ENCODE assay signal across 11 cellular contexts in genomic region chr6:149854532-149854931, GRCh38. TPM values are rescaled to one million over a fixed set of nuclear protein-coding genes. Genes with fewer than 3 reads are reported as not detected.
DNase-seq lines count a peak whose midpoint lies in the region; ATAC-seq, FAIRE-seq and TF ChIP-seq lines count a peak whose summit lies in the region.
"Had no signal": no experiment of that assay in that cellular context is flagged by ENCODE, and none has a peak within 500 bp of the region (broad histone marks: within the 10 kb centered on the region; RNA-seq: fewer than 3 reads in every experiment).

No MANE protein-coding gene starts in this region.

- CTCF ChIA-PET in HEK293 (lab: Yijun Ruan, JAX) (interaction anchor here (0.6 to 2.3 kb wide), 5 partner anchors 14 to 523 kb away, joined by 3 to 9 read pairs (median 4); no protein-coding TSS in a partner anchor), Panc1 (lab: Charles Lee) (no interaction called here), endothelial cell of umbilical vein (lab: Charles Lee) (interaction anchor here (1.4 to 1.6 kb wide), 2 partner anchors 9 to 14 kb away, joined by 3 to 9 read pairs; partner anchors contain the start of gene LRP11)

- peaks cover 38% of the 10 kb centered on the region for H3K4me1 ChIP-seq in HEK293 (ENCODE audit: control insufficient read depth, insufficient read depth, low read length)
- peaks cover 74% of the 10 kb centered on the region for H3K4me1 ChIP-seq in Panc1 (ENCODE audit: control insufficient read depth, insufficient read depth, low read length)
- H3K4me1 ChIP-seq in endothelial cell of umbilical vein (ENCODE audit: control insufficient read depth, extremely low read depth, insufficient read depth, low read length): peaks cover 72% of the 10 kb centered on the region
- peaks cover 66% of the 10 kb centered on the region for H3K4me1 ChIP-seq in skeletal muscle satellite cell (ENCODE audit: control insufficient read depth, insufficient read depth, low read length)

- no peaks in the 10 kb centered on the region for H4K20me1 ChIP-seq in endothelial cell of umbilical vein (replicated peaks; ENCODE audit: control insufficient read depth, extremely low read depth, insufficient read depth, low read length)

- no peak overlapping the region for H3K4me3 ChIP-seq in HEK293 (ENCODE audit: low read depth, low read length)
- H3K4me3 ChIP-seq in Panc1 (ENCODE audit: low read depth in 2 of 2, low read length in 2 of 2): peak overlapping the region; percentile 12 to 49; a peak in 3 of 4 replicates
- no peak overlapping the region for H3K4me3 ChIP-seq in endothelial cell of umbilical vein (replicated peaks in 1 of 3; ENCODE audit: insufficient read depth in 1 of 3, low read depth in 1 of 3, low read length in 3 of 3)
- peak overlapping the region; percentile 52 for H3K4me3 ChIP-seq in skeletal muscle satellite cell (ENCODE audit: low read length)

- H3K9ac ChIP-seq in endothelial cell of umbilical vein (replicated peaks; ENCODE audit: extremely low read depth, insufficient read depth, low read length) (peak overlapping the region; percentile 92), skeletal muscle satellite cell (ENCODE audit: low read depth, low read length) (peak overlapping the region; percentile 76)

- FAIRE-seq in endothelial cell of umbilical vein (lab: Jason Lieb, UNC): no peak

- in situ Hi-C loops in Panc1 (cut with HindIII; ENCODE audit: low pct_unique_long_range_greater_than_20kb, low sequenced_read_pairs): no loop called here

- dilution Hi-C loops in endothelial cell of umbilical vein (cut with MboI; ENCODE audit: extremely low pct_ligation_motif_present, low sequenced_read_pairs): no loop called here

- H3K27ac ChIP-seq in HEK293 (ENCODE audit: extremely low read depth, low read depth, low read length): no peak overlapping the region
- H3K27ac ChIP-seq in Panc1 (ENCODE audit: low read length): peak overlapping the region; percentile 91
- H3K27ac ChIP-seq in endothelial cell of umbilical vein (ENCODE audit: insufficient read depth, low read depth, low read length): peak overlapping the region; percentile 95

- H3K9me1 ChIP-seq in endothelial cell of umbilical vein (replicated peaks; ENCODE audit: control insufficient read depth, extremely low read depth, insufficient read depth, low read length): no peaks in the 10 kb centered on the region

- H3K36me3 ChIP-seq in HEK293 (ENCODE audit: control insufficient read depth in 2 of 2, insufficient read depth in 1 of 2, low read length in 2 of 2) (peaks cover 0 to 20% of the 10 kb centered on the region in 2 experiments; a peak in 2 of 3 replicates), Panc1 (ENCODE audit: control insufficient read depth, insufficient read depth, low read length) (peaks cover 7% of the 10 kb centered on the region; the same call in 1 of the 2 replicates), endothelial cell of umbilical vein (ENCODE audit: control insufficient read depth in 2 of 2, extremely low read depth in 1 of 2, insufficient read depth in 2 of 2, low read length in 2 of 2) (no peaks in the 10 kb centered on the region), skeletal muscle satellite cell (ENCODE audit: insufficient read depth, low read length) (no peaks in the 10 kb centered on the region)

- POLR2A ChIA-PET in HEK293 (lab: Yijun Ruan, JAX): interaction anchor here (0.5 to 1.3 kb wide), 3 partner anchors 9 to 1066 kb away, joined by 3 to 4 read pairs (median 3); no protein-coding TSS in a partner anchor
- POLR2A ChIA-PET in Panc1 (lab: Charles Lee): no interaction called here
- POLR2A ChIA-PET in endothelial cell of umbilical vein (lab: Charles Lee): no interaction called here

- intact Hi-C loops in Panc1 (cut with micrococcal nuclease; ENCODE audit: unreplicated experiment) (no loop called here), endothelial cell of umbilical vein (cut with micrococcal nuclease) (no loop called here)

- H3K4me2 ChIP-seq in endothelial cell of umbilical vein (ENCODE audit: insufficient read depth, low read length) (peak overlapping the region; percentile 97), skeletal muscle satellite cell (ENCODE audit: low read length) (peak overlapping the region; percentile 81)

- no TSS peak for BruUV-seq in Panc1 (replicated peaks; lab: Mats Ljungman, UMichigan)
- BruUV-seq in endothelial cell of umbilical vein (replicated peaks; lab: Mats Ljungman, UMichigan): no TSS peak

- TF ChIP-seq POLR2A in endothelial cell of umbilical vein (IDR thresholded peaks at IDR 0.05; ENCODE audit: low read depth, low read length): no peak

- no peak for DNase-seq in Panc1 (ENCODE audit: low read depth, low spot score)
- no peak for DNase-seq in endothelial cell of umbilical vein (ENCODE audit: low read depth, low spot score)
- no peak for DNase-seq in NCI-H1417 treated with DMSO at 0.1 percent for 48 hours (lab: John Stamatoyannopoulos, UW)
- DNase-seq in activated naive CD4-positive, alpha-beta T cell (lab: John Stamatoyannopoulos, UW): no peak
- DNase-seq: NCI-H69; stimulated activated CD4-positive, alpha-beta T cell treated with anti-CD3 and anti-CD28 coated beads, Interleukin-4, amount 100 ng/mL, for 4 hours; substantia nigra had no signal

- peaks cover 47% of the 10 kb centered on the region for H3K79me2 ChIP-seq in endothelial cell of umbilical vein (ENCODE audit: control insufficient read depth, insufficient read depth, low read length)

- ATAC-seq in Panc1: peak; percentile 65
- no peak for ATAC-seq in HG02759 (IDR thresholded peaks at IDR 0.05; ENCODE audit: unreplicated experiment)
- ATAC-seq: left lobe of liver had no signal

- H3K27me3 ChIP-seq in Panc1 (ENCODE audit: control insufficient read depth, insufficient read depth, low read length): no peaks in the 10 kb centered on the region
- no peaks in the 10 kb centered on the region for H3K27me3 ChIP-seq in endothelial cell of umbilical vein (ENCODE audit: control insufficient read depth in 2 of 2, insufficient read depth in 2 of 2, low read length in 2 of 2)
- H3K27me3 ChIP-seq in skeletal muscle satellite cell (ENCODE audit: control insufficient read depth, insufficient read depth, low read length): no peaks in the 10 kb centered on the region

- TF ChIP-seq CTCF in HEK293 (tag by site-specific recombination; IDR thresholded peaks at IDR 0.05) (no peak), Panc1 (IDR thresholded peaks at IDR 0.05) (no peak), endothelial cell of umbilical vein (IDR thresholded peaks at IDR 0.05; ENCODE audit: extremely low read depth in 1 of 2, insufficient read depth in 1 of 2, low read depth in 1 of 2, low read length in 2 of 2) (no peak)

- H3K9me3 ChIP-seq in HEK293 (ENCODE audit: control insufficient read depth, insufficient read depth, low read depth, low read length) (no peaks in the 10 kb centered on the region), Panc1 (ENCODE audit: control insufficient read depth, insufficient read depth, low read depth, low read length) (no peaks in the 10 kb centered on the region), endothelial cell of umbilical vein (replicated peaks; ENCODE audit: control insufficient read depth, insufficient read depth, low read length) (no peaks in the 10 kb centered on the region), skeletal muscle satellite cell (replicated peaks; ENCODE audit: low read length) (no peaks in the 10 kb centered on the region)

- no peak overlapping the region for H2AFZ ChIP-seq in endothelial cell of umbilical vein (ENCODE audit: low read depth, low read length)

TF ChIP-seq in HEK293, 187 proteins besides CTCF, POLR2A, EP300 and RAD21 (continues in another document):
- TF ChIP-seq ZNF776 (tag by site-specific recombination; IDR thresholded peaks at IDR 0.05; ENCODE audit: borderline replicate concordance) (no peak), ZNF394 (tag by site-specific recombination; IDR thresholded peaks at IDR 0.05; ENCODE audit: borderline replicate concordance) (no peak), BCL11A (tag by site-specific recombination; IDR thresholded peaks at IDR 0.05; ENCODE audit: low read depth) (no peak), ZNF274 (IDR thresholded peaks at IDR 0.05; ENCODE audit: low read length) (no peak), ZNF274 (tag by site-specific recombination; IDR thresholded peaks at IDR 0.05; ENCODE audit: borderline replicate concordance) (no peak)

TF ChIP-seq in endothelial cell of umbilical vein, 7 proteins besides CTCF, POLR2A, EP300 and RAD21 (continues in another document):
- TF ChIP-seq JUN (IDR thresholded peaks at IDR 0.05; ENCODE audit: borderline replicate concordance, insufficient read depth, insufficient read length, low read depth): no peak
- TF ChIP-seq, protein P1, sequence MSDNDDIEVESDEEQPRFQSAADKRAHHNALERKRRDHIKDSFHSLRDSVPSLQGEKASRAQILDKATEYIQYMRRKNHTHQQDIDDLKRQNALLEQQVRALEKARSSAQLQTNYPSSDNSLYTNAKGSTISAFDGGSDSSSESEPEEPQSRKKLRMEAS (IDR thresholded peaks at IDR 0.05; ENCODE audit: insufficient read depth, insufficient read length): no peak
- TF ChIP-seq MYC (IDR thresholded peaks at IDR 0.05; ENCODE audit: low read depth, low read length): no peak
- TF ChIP-seq FOS (IDR thresholded peaks at IDR 0.05; ENCODE audit: borderline replicate concordance, insufficient read depth, low read length): no peak

RNA-seq across cellular contexts. Expression of gene LRP11, which starts 9.6 kb away (rescaled TPM):
- total RNA-seq in Panc1 (2021; ENCODE audit: unreplicated experiment): 151 TPM
- 102 TPM for polyA plus RNA-seq in Panc1 (2012; ENCODE audit: insufficient read length)
- total RNA-seq in endothelial cell of umbilical vein: 29.9 and 59.1 TPM in 2 replicates
- 17.5 and 23.1 TPM in 2 replicates for polyA plus RNA-seq in endothelial cell of umbilical vein
- polyA plus RNA-seq in endothelial cell of umbilical vein (2011; cell fraction: cytosol; rRNA removed): 18.6 and 20.8 TPM in 2 replicates
- polyA plus RNA-seq in endothelial cell of umbilical vein (2011; cell fraction: nucleus; rRNA removed): 14.9 and 17.1 TPM in 2 replicates
- polyA plus RNA-seq in endothelial cell of umbilical vein (2012): 29.1 and 33.1 TPM in 2 replicates
- 54.4 and 54.5 TPM in 2 replicates for polyA minus RNA-seq in endothelial cell of umbilical vein
- 54.4 TPM for polyA minus RNA-seq in endothelial cell of umbilical vein (2011; cell fraction: cytosol; rRNA and poly(A)+ RNA removed)
- 11.0 TPM in 2 replicates for polyA minus RNA-seq in endothelial cell of umbilical vein (2011; cell fraction: nucleus; rRNA and poly(A)+ RNA removed)
- 30.6 and 34.7 TPM in 2 replicates for total RNA-seq in skeletal muscle satellite cell (2012; rRNA removed)

RNA-seq across cellular contexts. Expression of gene RAET1E, which starts 43.4 kb away (rescaled TPM):
- total RNA-seq in Panc1 (2021; ENCODE audit: unreplicated experiment): 1.8 TPM
- 0.33 TPM for polyA plus RNA-seq in Panc1 (2012; ENCODE audit: insufficient read length)
- total RNA-seq in endothelial cell of umbilical vein: not detected in 2 replicates
- polyA plus RNA-seq in endothelial cell of umbilical vein: 0.04 TPM in 1 of 2 replicates, not detected in the other
- polyA plus RNA-seq in endothelial cell of umbilical vein (2011; cell fraction: cytosol; rRNA removed): not detected in 2 replicates
- polyA plus RNA-seq in endothelial cell of umbilical vein (2011; cell fraction: nucleus; rRNA removed): not detected in 2 replicates
- polyA plus RNA-seq in endothelial cell of umbilical vein (2012): not detected in 2 replicates
- not detected in 2 replicates for polyA minus RNA-seq in endothelial cell of umbilical vein
- polyA minus RNA-seq in endothelial cell of umbilical vein (2011; cell fraction: cytosol; rRNA and poly(A)+ RNA removed): 7.4 TPM
- polyA minus RNA-seq in endothelial cell of umbilical vein (2011; cell fraction: nucleus; rRNA and poly(A)+ RNA removed): 0.19 TPM in 1 of 2 replicates, not detected in the other
- 1.1 and 3.5 TPM in 2 replicates for total RNA-seq in skeletal muscle satellite cell (2012; rRNA removed)
- total RNA-seq: left lobe of liver had no signal

Comparison
In these comparisons a context has a peak if more than half of its experiments do, and no peak if none do; other contexts are left out.
1. H3K4me3 ChIP-seq: peak in Panc1 (2 of 2) and skeletal muscle satellite cell (single experiment); none in HEK293 (single experiment) and endothelial cell of umbilical vein (0 of 3).